ENCODE assay signal across 10 cellular contexts in genomic region chr21:26801524-26801923, GRCh38. TPM values are rescaled to one million over a fixed set of nuclear protein-coding genes. Genes with fewer than 3 reads are reported as not detected.
DNase-seq lines count a peak whose midpoint lies in the region; ATAC-seq, FAIRE-seq and TF ChIP-seq lines count a peak whose summit lies in the region.
"Had no signal": no experiment of that assay in that cellular context is flagged by ENCODE, and none has a peak within 500 bp of the region (broad histone marks: within the 10 kb centered on the region; RNA-seq: fewer than 3 reads in every experiment).

No MANE protein-coding gene starts in this region.

- intact Hi-C loops in breast epithelium (cut with DNase I; ENCODE audit: low total_unique reads): no loop called here

- ATAC-seq in HG03457 (IDR thresholded peaks at IDR 0.05; ENCODE audit: unreplicated experiment) (no peak), GM19035 (IDR thresholded peaks at IDR 0.05; ENCODE audit: unreplicated experiment) (no peak)

- H3K27me3 ChIP-seq in breast epithelium (no peaks in the 10 kb centered on the region), stomach smooth muscle (ENCODE audit: control insufficient read depth in 1 of 2, insufficient read depth in 2 of 2, low read length in 2 of 2) (no peaks in the 10 kb centered on the region)

- POLR2A ChIA-PET in HEK293 (lab: Yijun Ruan, JAX): interaction anchor here (1.2 kb wide), 1 partner anchor 44 kb away, joined by 9 read pairs; the partner anchor contains the start of gene ADAMTS1

- no peak overlapping the region for H3K9ac ChIP-seq in stomach smooth muscle (ENCODE audit: low read length in 2 of 2)

- H3K4me1 ChIP-seq in HEK293 (ENCODE audit: control insufficient read depth, insufficient read depth, low read length) (peaks cover 25% of the 10 kb centered on the region), breast epithelium (peaks cover 0 to 5% of the 10 kb centered on the region in 2 donors), stomach smooth muscle (ENCODE audit: control insufficient read depth, insufficient read depth, low read length) (no peaks in the 10 kb centered on the region)

- H3K36me3 ChIP-seq in HEK293 (ENCODE audit: control insufficient read depth in 2 of 2, insufficient read depth in 1 of 2, low read length in 2 of 2): no peaks in the 10 kb centered on the region
- no peaks in the 10 kb centered on the region for H3K36me3 ChIP-seq in breast epithelium
- H3K36me3 ChIP-seq in stomach smooth muscle (ENCODE audit: control insufficient read depth in 2 of 2, insufficient read depth in 2 of 2, low read length in 2 of 2): no peaks in the 10 kb centered on the region

- H3K4me3 ChIP-seq in HEK293 (ENCODE audit: low read depth, low read length) (no peak overlapping the region), breast epithelium (peak overlapping the region in 1 of 3 donors; percentile 30), stomach smooth muscle (ENCODE audit: low read length in 2 of 2) (no peak overlapping the region)

- peak overlapping the region; percentile 68 for H3K27ac ChIP-seq in HEK293 (ENCODE audit: extremely low read depth, low read depth, low read length)
- H3K27ac ChIP-seq in breast epithelium: peak overlapping the region; percentile 80 to 86
- H3K27ac ChIP-seq in stomach smooth muscle (ENCODE audit: low read length): peak overlapping the region; percentile 53

- TF ChIP-seq POLR2A in breast epithelium (IDR thresholded peaks at IDR 0.05) (no peak), H54 (IDR thresholded peaks at IDR 0.05; ENCODE audit: low read depth, low read length) (no peak)

- FAIRE-seq in H54 (lab: Jason Lieb, UNC): no peak
- FAIRE-seq: endothelial cell of umbilical vein had no signal

- TF ChIP-seq CTCF in HEK293 (tag by site-specific recombination; IDR thresholded peaks at IDR 0.05) (no peak), breast epithelium (IDR thresholded peaks at IDR 0.05) (no peak)

- H3K9me3 ChIP-seq in HEK293 (ENCODE audit: control insufficient read depth, insufficient read depth, low read depth, low read length): no peaks in the 10 kb centered on the region
- H3K9me3 ChIP-seq in breast epithelium: no peaks in the 10 kb centered on the region
- H3K9me3 ChIP-seq in stomach smooth muscle (ENCODE audit: control insufficient read depth in 2 of 2, low read length in 2 of 2): no peaks in the 10 kb centered on the region

- CTCF ChIA-PET in HEK293 (lab: Yijun Ruan, JAX): interaction anchor here (0.8 to 1.7 kb wide), 2 partner anchors 13 to 14 kb away, joined by 3 to 9 read pairs; no protein-coding TSS in a partner anchor

- DNase-seq in breast epithelium (ENCODE audit: low spot score in 2 of 2): no peak
- DNase-seq in iris pigment epithelial cell (ENCODE audit: low read depth): peak; percentile 93
- no peak for DNase-seq in H54 (ENCODE audit: insufficient read length, low spot score)
- no peak for DNase-seq in NCI-H446 treated with DMSO at 0.1 percent for 48 hours (lab: John Stamatoyannopoulos, UW)
- DNase-seq: activated effector memory CD4-positive, alpha-beta T cell treated with Interleukin-2 at 50 U/mL for 16 hours had no signal

TF ChIP-seq in HEK293, 187 proteins besides CTCF, POLR2A, EP300 and RAD21 (continues in another document):
- TF ChIP-seq ZNF670 (tag by site-specific recombination; IDR thresholded peaks at IDR 0.05; ENCODE audit: low read depth) (no peak), SALL2 (tag by site-specific recombination; IDR thresholded peaks at IDR 0.05; ENCODE audit: borderline replicate concordance) (no peak), ZNF26 (tag by site-specific recombination; IDR thresholded peaks at IDR 0.05) (no peak), ZNF133 (tag by site-specific recombination; IDR thresholded peaks at IDR 0.05) (no peak), TCF7L2 (IDR thresholded peaks at IDR 0.05; ENCODE audit: borderline replicate concordance, low read depth, low read length) (no peak), ZNF830 (tag by site-specific recombination; IDR thresholded peaks at IDR 0.05; ENCODE audit: low read depth) (no peak), PRDM4 (tag by site-specific recombination; IDR thresholded peaks at IDR 0.05) (peak; percentile 50), ZNF202 (tag by site-specific recombination; IDR thresholded peaks at IDR 0.05; ENCODE audit: borderline replicate concordance) (no peak), ZNF140 (tag by site-specific recombination; IDR thresholded peaks at IDR 0.05) (no peak), ZNF529 (tag by site-specific recombination; IDR thresholded peaks at IDR 0.05; ENCODE audit: insufficient replicate concordance) (no peak), ZNF513 (tag by site-specific recombination; IDR thresholded peaks at IDR 0.05) (no peak), ZEB2 (tag by site-specific recombination; IDR thresholded peaks at IDR 0.05) (0 out of 2 replicates have a peak, but pooled peaks have one; percentile 21), PRDM6 (tag by site-specific recombination; IDR thresholded peaks at IDR 0.05) (peak; percentile 98)

RNA-seq across cellular contexts. Expression of gene ADAMTS1, which starts 43.7 kb away (rescaled TPM):
- total RNA-seq in breast epithelium: 100 to 1,000 TPM in 1 of 3 donors, 10 to 100 TPM in 2; 72.0 to 198 (median 72.7) TPM
